In the genomic region with DNA sequence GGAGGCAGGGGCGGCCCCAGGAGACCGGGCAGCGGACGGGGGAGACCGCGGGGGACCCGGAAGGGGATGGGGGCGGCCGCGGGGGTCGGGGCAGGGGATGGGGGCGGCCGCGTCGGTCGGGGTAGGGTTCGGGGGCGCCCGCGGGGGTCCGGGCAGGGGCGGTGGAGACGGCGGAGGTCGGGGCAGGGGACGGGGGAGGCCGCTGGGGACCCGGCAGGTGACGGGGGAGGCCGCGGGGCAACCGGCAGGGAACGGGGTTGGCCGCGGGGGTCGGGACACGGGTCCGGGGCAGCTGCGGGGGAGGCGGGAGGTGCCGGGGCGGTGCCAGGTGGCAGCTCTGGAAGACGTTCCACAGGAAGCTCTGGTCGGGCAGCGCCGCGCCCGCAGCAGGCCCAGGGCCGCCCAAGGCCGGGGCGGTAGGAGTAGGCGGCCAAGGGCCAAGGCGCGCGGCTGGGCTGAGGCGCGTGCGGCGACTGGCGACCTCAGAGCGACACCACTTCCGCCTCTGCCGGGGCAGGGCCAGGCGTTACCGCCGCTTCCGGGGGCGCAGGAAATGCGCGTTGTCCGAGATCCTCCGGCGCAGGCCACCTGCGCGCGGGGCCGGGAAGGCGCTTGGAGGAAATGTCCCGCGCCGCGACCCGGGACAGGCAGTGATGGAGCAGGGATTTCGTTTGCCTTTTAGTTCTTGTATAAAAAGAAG, we compare ENCODE assay signal across 8 cellular contexts. TPM values are rescaled to one million over a fixed set of nuclear protein-coding genes. Genes with fewer than 3 reads are reported as not detected.
A peak's percentile ranks its signal among the peaks of the same experiment; 100 is the strongest.
DNase-seq lines count a peak whose midpoint lies in the region; ATAC-seq, FAIRE-seq and TF ChIP-seq lines count a peak whose summit lies in the region.
"Not testable (repeated sequence)": the region's sequence is repeated elsewhere in the genome, so short reads cannot be mapped to it uniquely, and the experiment has no call there.

No MANE protein-coding gene starts in this region.

- H2AFZ ChIP-seq in astrocyte (ENCODE audit: low read depth, low read length) = peak overlapping the region; percentile 41
- H2AFZ ChIP-seq in neuronal stem cell (ENCODE audit: low read length) = peak overlapping the region; percentile 80

- not testable (repeated sequence) for H2BK120ac ChIP-seq in neuronal stem cell (ENCODE audit: low read depth, low read length)

- H3K9me3 ChIP-seq in ES-I3 (ENCODE audit: control insufficient read depth, insufficient read depth, low read length); astrocyte (ENCODE audit: insufficient read depth, low read depth, low read length); neuronal stem cell (replicated peaks in 1 of 2; ENCODE audit: control insufficient read depth in 2 of 2, insufficient read depth in 1 of 2, low read depth in 1 of 2, low read length in 2 of 2): not testable (repeated sequence)

- H3K4me1 ChIP-seq in ES-I3 (ENCODE audit: insufficient read depth, low read length); astrocyte (ENCODE audit: insufficient read depth, low read length); neuronal stem cell (ENCODE audit: control insufficient read depth in 2 of 2, insufficient read depth in 1 of 2, low read depth in 1 of 2, low read length in 2 of 2): not testable (repeated sequence)

- H2BK5ac ChIP-seq in neuronal stem cell (ENCODE audit: low read length) = not testable (repeated sequence)

- H4K20me1 ChIP-seq in astrocyte (ENCODE audit: insufficient read depth, low read length) = not testable (repeated sequence)

- FAIRE-seq in astrocyte (lab: Jason Lieb, UNC) = not testable (repeated sequence)

- H3K18ac ChIP-seq in neuronal stem cell (ENCODE audit: low read length) = not testable (repeated sequence)

- WGBS in neuronal stem cell (ENCODE audit: extremely low coverage in 2 of 2, insufficient read length in 2 of 2, insufficient replicate concordance in 1 of 2), 2 donors = no CpG with 5 or more reads among the region's 84 CpGs

- not testable (repeated sequence) for H4K8ac ChIP-seq in neuronal stem cell (ENCODE audit: low read depth, low read length)

- peak overlapping the region; percentile 39 for H3K4me3 ChIP-seq in astrocyte (ENCODE audit: insufficient read depth, low read depth, low read length)
- peak overlapping the region; percentile 50 to 76 for H3K4me3 ChIP-seq in neuronal stem cell (ENCODE audit: low read length in 2 of 2)

- H2AK5ac ChIP-seq in neuronal stem cell (ENCODE audit: low read depth, low read length) = not testable (repeated sequence)

- not testable (repeated sequence) for H3K14ac ChIP-seq in neuronal stem cell (ENCODE audit: low read length)

- not testable (repeated sequence) for H2BK15ac ChIP-seq in neuronal stem cell (ENCODE audit: low read length)

- ATAC-seq in GM21526 (IDR thresholded peaks at IDR 0.05; ENCODE audit: low FRiP score, unreplicated experiment) (peak; percentile 96), HG03521 (IDR thresholded peaks at IDR 0.05; ENCODE audit: unreplicated experiment) (peak; percentile 98)

- not testable (repeated sequence) for H3K36me3 Mint-ChIP-seq in astrocyte (ENCODE audit: low read depth, unreplicated experiment)

- H3K27me3 Mint-ChIP-seq in astrocyte (ENCODE audit: low read depth, unreplicated experiment) = not testable (repeated sequence)

- not testable (repeated sequence) for H3K27ac Mint-ChIP-seq in astrocyte (ENCODE audit: unreplicated experiment)

- H3K36me3 ChIP-seq in ES-I3 (ENCODE audit: insufficient read depth, low read length); astrocyte (ENCODE audit: insufficient read depth, low read length): not testable (repeated sequence)
- H3K36me3 ChIP-seq in neuronal stem cell (replicated peaks in 1 of 2; ENCODE audit: control insufficient read depth in 2 of 2, insufficient read depth in 2 of 2, low read length in 2 of 2) = peaks cover 0 to 15% of the 10 kb centered on the region in 2 donors

- not testable (repeated sequence) for H3K4me1 Mint-ChIP-seq in astrocyte (ENCODE audit: low read depth, unreplicated experiment)

- H2BK12ac ChIP-seq in neuronal stem cell (ENCODE audit: low read length) = not testable (repeated sequence)

- H3K79me1 ChIP-seq in neuronal stem cell (ENCODE audit: low read depth, low read length) = not testable (repeated sequence)

- H3K9ac ChIP-seq in ES-I3 (ENCODE audit: low read depth, low read length) = peak overlapping the region; percentile 28; the same call in 1 of the 2 replicates
- H3K9ac ChIP-seq in astrocyte (ENCODE audit: low read length); neuronal stem cell (ENCODE audit: low read depth, low read length, poor library complexity): not testable (repeated sequence)

- H3K27ac ChIP-seq in astrocyte (ENCODE audit: low read depth, low read length); neuronal stem cell (replicated peaks; ENCODE audit: low read length): not testable (repeated sequence)

- peak overlapping the region; percentile 87 for H3K4me3 Mint-ChIP-seq in astrocyte (ENCODE audit: unreplicated experiment)

- H3K23ac ChIP-seq in neuronal stem cell (ENCODE audit: low read depth, low read length, poor library complexity) = not testable (repeated sequence)

- intact Hi-C loops in cardiac septum (cut with DNase I) = not testable (repeated sequence)

- H3K79me2 ChIP-seq in astrocyte (ENCODE audit: insufficient read depth, low read length) = not testable (repeated sequence)

- not testable (repeated sequence) for H4K91ac ChIP-seq in neuronal stem cell (ENCODE audit: low read depth, low read length, poor library complexity)

- TF ChIP-seq CTCF in astrocyte (IDR thresholded peaks at IDR 0.05; ENCODE audit: insufficient read depth, low read depth, low read length) = not testable (repeated sequence)

- H3K4me2 ChIP-seq in astrocyte (ENCODE audit: low read length) (peak overlapping the region; percentile 74), neuronal stem cell (ENCODE audit: insufficient read depth, low read length, poor library complexity, severe bottlenecking) (peak overlapping the region; percentile 11)

- not testable (repeated sequence) for H3K4ac ChIP-seq in neuronal stem cell (ENCODE audit: low read length)

- DNase-seq in T-helper 9 cell (peak; percentile 33), astrocyte (ENCODE audit: low read depth) (peak; percentile 20), cardiac septum (ENCODE audit: low spot score) (peak; percentile 93), neuronal stem cell (ENCODE audit: low spot score) (peak; percentile 21)
- DNase-seq in stimulated activated CD8-positive, alpha-beta memory T cell treated with anti-CD3 and anti-CD28 coated beads, Interleukin-7, amount 100 ng/mL, for 48 hours (ENCODE audit: extremely low read depth in 1 of 2, low read depth in 1 of 2) = peak; percentile 65 to 75

- not testable (repeated sequence) for H3K9me3 Mint-ChIP-seq in astrocyte (ENCODE audit: unreplicated experiment)

- H3K27me3 ChIP-seq in astrocyte (ENCODE audit: insufficient read depth, low read length); neuronal stem cell (ENCODE audit: control insufficient read depth in 3 of 3, insufficient read depth in 3 of 3, low read depth in 1 of 3, low read length in 3 of 3): not testable (repeated sequence)

RNA-seq across cellular contexts. Expression of a gene that starts 45.9 kb away (rescaled TPM):
- total RNA-seq in astrocyte (37.1 and 39.1 TPM in 2 replicates), cardiac septum (48.3 TPM)
- 21.3 TPM for polyA plus RNA-seq in neuronal stem cell (2013, experiment 1 of 2)
- 20.7 TPM for polyA plus RNA-seq in neuronal stem cell (2013, experiment 2 of 2)

Comparison
In these comparisons a context has a peak if more than half of its experiments do, and no peak if none do; other contexts are left out.
1. DNase-seq: peak in every context shown above with its lines; median percentile 93 in cardiac septum; 70 in stimulated activated CD8-positive, alpha-beta memory T cell treated with anti-CD3 and anti-CD28 coated beads, Interleukin-7, amount 100 ng/mL, for 48 hours; 33 in T-helper 9 cell; 21 in neuronal stem cell; 20 in astrocyte.